37 cellular contexts compared by ENCODE assay signal in the genomic region with DNA sequence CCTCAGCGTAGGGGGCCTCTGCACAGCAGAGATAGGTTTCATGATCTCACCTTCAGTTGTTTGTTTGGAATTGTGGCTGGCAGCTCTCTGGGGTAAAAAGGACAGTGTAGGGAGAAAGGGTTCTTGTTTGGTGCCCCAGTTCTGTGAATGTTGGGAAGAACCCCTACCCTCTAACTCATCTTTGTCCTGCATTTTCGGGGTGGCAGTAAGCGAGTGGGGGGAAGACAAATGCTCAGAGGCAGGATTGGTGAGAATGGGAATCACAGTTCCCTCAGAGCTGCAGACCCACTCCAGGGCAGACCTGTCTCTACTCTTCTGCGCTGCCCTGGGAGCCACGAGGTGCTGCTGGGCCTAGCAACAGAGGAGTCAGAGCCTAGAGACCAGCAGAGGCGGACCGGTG. TPM values are rescaled to one million over a fixed set of nuclear protein-coding genes. Genes with fewer than 3 reads are reported as not detected.
"Had no signal": no experiment of that assay in that cellular context is flagged by ENCODE, and none has a peak within 500 bp of the region (broad histone marks: within the 10 kb centered on the region; RNA-seq: fewer than 3 reads in every experiment).

No MANE protein-coding gene starts in this region.

- H3K79me2 ChIP-seq: hepatocyte had no signal

- H3K4me2 ChIP-seq: hepatocyte had no signal

- H3K4me3 Mint-ChIP-seq: activated naive CD8-positive, alpha-beta T cell treated with anti-CD3 and anti-CD28 coated beads for 36 hours; memory B cell had no signal

- H3K9me3 ChIP-seq: adrenal gland, body of pancreas, colonic mucosa, gastroesophageal sphincter, neutrophil, ovary, sigmoid colon, stomach, suprapubic skin, tibial artery had no signal

- H3K36me3 Mint-ChIP-seq: activated naive CD8-positive, alpha-beta T cell treated with anti-CD3 and anti-CD28 coated beads for 36 hours; memory B cell had no signal

- DNase-seq: activated CD4-positive, alpha-beta T cell treated with anti-CD3 and anti-CD28 coated beads for 4 hours; activated CD4-positive, alpha-beta T cell treated with anti-CD3 and anti-CD28 coated beads, Interleukin-2, amount 50 U/mL, for 4 hours; activated effector memory CD4-positive, alpha-beta T cell treated with Interleukin-2 at 50 U/mL for 16 hours; activated naive CD4-positive, alpha-beta T cell treated with Interleukin-2 at 50 U/mL for 16 hours; activated naive CD8-positive, alpha-beta T cell treated with anti-CD3 and anti-CD28 coated beads for 36 hours; activated T-cell treated with anti-CD3 and anti-CD28 coated beads for 4 hours; adrenal gland; aorta; body of pancreas; cerebellar nuclear complex; colonic mucosa; effector CD8-positive, alpha-beta T cell; erythroblast; kidney; left colon; midbrain; naive thymus-derived CD8-positive, alpha-beta T cell; ovary; sigmoid colon; stimulated activated CD4-positive, alpha-beta T cell treated with anti-CD3 and anti-CD28 coated beads, Interleukin-2, amount 100 ng/mL, for 24 hours; stimulated activated naive B cell treated with anti-CD40 and anti-IgM and Interleukin-4, amounts not matched to agents 10 μg/mL and 1 μg/mL and 100 μg/mL, for 72 hours; stomach; T-helper 9 cell; tibial artery had no signal

- H3K4me3 ChIP-seq: adrenal gland, body of pancreas, cardiac muscle cell, colonic mucosa, gastroesophageal sphincter, hepatocyte, ovary, sigmoid colon, smooth muscle cell, suprapubic skin, tibial artery had no signal

- H2AFZ ChIP-seq: hepatocyte had no signal

- H3K27ac ChIP-seq: adrenal gland, body of pancreas, cardiac muscle cell, colonic mucosa, gastroesophageal sphincter, hepatocyte, neutrophil, ovary, sigmoid colon, stomach, suprapubic skin, tibial artery, VCaP had no signal

- ATAC-seq: body of pancreas; gastroesophageal sphincter; left colon; naive thymus-derived CD8-positive, alpha-beta T cell; stimulated activated naive B cell treated with anti-CD40 and anti-IgM and Interleukin-4, amounts not matched to agents 10 μg/mL and 1 μg/mL and 100 μg/mL, for 72 hours had no signal

- H3K36me3 ChIP-seq: adrenal gland, cardiac muscle cell, colonic mucosa, gastroesophageal sphincter, neutrophil, ovary, sigmoid colon, stomach, suprapubic skin, tibial artery had no signal

- H3K9me3 Mint-ChIP-seq: activated naive CD8-positive, alpha-beta T cell treated with anti-CD3 and anti-CD28 coated beads for 36 hours; naive thymus-derived CD8-positive, alpha-beta T cell; stimulated activated naive B cell treated with anti-CD40 and anti-IgM and Interleukin-4, amounts not matched to agents 10 μg/mL and 1 μg/mL and 100 μg/mL, for 72 hours had no signal

RNA-seq across cellular contexts. Expression of a gene that starts 1.8 kb away (rescaled TPM):
- total RNA-seq: activated naive CD8-positive, alpha-beta T cell treated with anti-CD3 and anti-CD28 coated beads for 36 hours; aorta; body of pancreas; cardiac muscle cell; colonic mucosa; dermis microvascular lymphatic vessel endothelial cell; gastroesophageal sphincter; hepatocyte; kidney; left colon; liver; naive thymus-derived CD8-positive, alpha-beta T cell; ovary; progenitor cell of endocrine pancreas; sigmoid colon; smooth muscle cell; stomach; suprapubic skin; T-helper 1 cell treated with Interleukin-12 subunit alpha and Interleukin-12 subunit beta and Interleukin-4 antibody, amounts not matched to agents 30 ng/mL and 1 ng/mL, for 36 hours; ureter had no signal
- polyA plus RNA-seq: adrenal gland; aorta; cardiac muscle cell; hepatocyte; liver; naive thymus-derived CD8-positive, alpha-beta T cell; ovary; sigmoid colon; smooth muscle cell; stomach had no signal
